21 cellular contexts compared by ENCODE assay signal in genomic region chr9:77152289-77152688, GRCh38. TPM values are rescaled to one million over a fixed set of nuclear protein-coding genes. Genes with fewer than 3 reads are reported as not detected.
DNase-seq lines count a peak whose midpoint lies in the region; ATAC-seq, FAIRE-seq and TF ChIP-seq lines count a peak whose summit lies in the region.
"Had no signal": no experiment of that assay in that cellular context is flagged by ENCODE, and none has a peak within 500 bp of the region (broad histone marks: within the 10 kb centered on the region; RNA-seq: fewer than 3 reads in every experiment).

No MANE protein-coding gene starts in this region.

- TF ChIP-seq EP300 in A549 (IDR thresholded peaks at IDR 0.05) (no peak), K562 (IDR thresholded peaks at IDR 0.05; ENCODE audit: low read length) (no peak)

- H3K9me3 Mint-ChIP-seq in MCF 10A (ENCODE audit: unreplicated experiment) = no peaks in the 10 kb centered on the region
- H3K9me3 Mint-ChIP-seq: CD4-positive, alpha-beta T cell; CD8-positive, alpha-beta T cell had no signal

- POLR2A ChIA-PET in MCF 10A (lab: Yijun Ruan, JAX) (interaction anchor here (0.6 to 2.1 kb wide), 3 partner anchors 12 to 339 kb away, joined by 3 to 9 read pairs (median 5); no protein-coding TSS in a partner anchor), A549 (lab: Yijun Ruan, JAX) (no interaction called here), K562 (lab: Yijun Ruan, JAX) (interaction anchor here (0.6 to 0.8 kb wide), 2 partner anchors 11 to 131 kb away, joined by 3 to 4 read pairs; no protein-coding TSS in a partner anchor)

- no peaks in the 10 kb centered on the region for H3K36me3 Mint-ChIP-seq in MCF 10A (ENCODE audit: insufficient read depth, unreplicated experiment)
- H3K36me3 Mint-ChIP-seq: CD14-positive monocyte; CD8-positive, alpha-beta T cell had no signal

- H3K9ac ChIP-seq in mammary epithelial cell (ENCODE audit: insufficient read depth, low read length) (no peak overlapping the region), K562 (ENCODE audit: insufficient read depth in 1 of 2, low read depth in 2 of 2, low read length in 2 of 2) (no peak overlapping the region)
- H3K9ac ChIP-seq: BLaER1 had no signal

- ATAC-seq in A549 (no peak), K562 (no peak), Right ventricle myocardium superior (ENCODE audit: poor library complexity) (no peak)
- ATAC-seq: CD8-positive, alpha-beta T cell had no signal

- intact Hi-C loops in mammary epithelial cell (cut with micrococcal nuclease) (no loop called here), MCF 10A (cut with micrococcal nuclease) (no loop called here), K562 (cut with micrococcal nuclease) (no loop called here), Right ventricle myocardium superior (cut with DNase I) (loop anchor here (5.0 kb wide), 1 partner anchor 340 kb away; no protein-coding TSS in a partner anchor)

- H3K27me3 Mint-ChIP-seq in MCF 10A (ENCODE audit: insufficient read depth, unreplicated experiment) = no peaks in the 10 kb centered on the region

- TF ChIP-seq RAD21 in A549 (conservative IDR thresholded peaks at IDR 0.05 in 1 of 2, IDR thresholded peaks at IDR 0.05 in 1 of 2) = no peak
- no peak for TF ChIP-seq RAD21 in K562 (CRISPR knock-in tag; conservative IDR thresholded peaks at IDR 0.05 in 1 of 2, IDR thresholded peaks at IDR 0.05 in 1 of 2)

- H3K27me3 ChIP-seq in mammary epithelial cell (ENCODE audit: insufficient read depth, low read length) (no peaks in the 10 kb centered on the region), K562 (ENCODE audit: control insufficient read depth in 2 of 2, insufficient read depth in 2 of 2, low read length in 2 of 2) (no peaks in the 10 kb centered on the region; a peak in 1 of 5 replicates)
- H3K27me3 ChIP-seq: BE2C, BLaER1 had no signal

- dilution Hi-C loops in mammary epithelial cell (cut with HindIII; ENCODE audit: low sequenced_read_pairs) = no loop called here

- no peaks in the 10 kb centered on the region for H3K9me1 ChIP-seq in K562 (ENCODE audit: control insufficient read depth, insufficient read depth, low read length)

- H3K27ac Mint-ChIP-seq in MCF 10A (ENCODE audit: low read depth, unreplicated experiment) = no peak overlapping the region
- H3K27ac Mint-ChIP-seq: CD14-positive monocyte; CD4-positive, alpha-beta T cell; CD8-positive, alpha-beta T cell had no signal

- WGBS in mammary epithelial cell (ENCODE audit: low coverage, missing lambda C conversion rate) = 54% methylated on average over 1 of the region's 1 CpG
- WGBS in A549 (ENCODE audit: missing lambda C conversion rate) = 8% methylated on average over 1 of the region's 1 CpG
- 0% methylated on average over 1 of the region's 1 CpG for WGBS in K562 (ENCODE audit: insufficient coverage, low coverage, missing lambda C conversion rate)

- no peak for TF ChIP-seq POLR2A in A549 (IDR thresholded peaks at IDR 0.05; ENCODE audit: low read length)
- no peak for TF ChIP-seq POLR2A in K562 (conservative IDR thresholded peaks at IDR 0.05)

- no peaks in the 10 kb centered on the region for H3K9me3 ChIP-seq in mammary epithelial cell (replicated peaks; ENCODE audit: insufficient read depth, low read length)
- H3K9me3 ChIP-seq in A549 = no peaks in the 10 kb centered on the region
- H3K9me3 ChIP-seq in K562 (replicated peaks; ENCODE audit: control insufficient read depth, insufficient read depth, low read depth, low read length) = no peaks in the 10 kb centered on the region
- H3K9me3 ChIP-seq: BE2C, BLaER1, Caco-2 had no signal

- no peaks in the 10 kb centered on the region for H4K20me1 ChIP-seq in mammary epithelial cell (ENCODE audit: insufficient read depth, low read length)
- no peaks in the 10 kb centered on the region for H4K20me1 ChIP-seq in K562 (replicated peaks; ENCODE audit: control insufficient read depth, insufficient read depth, low read length)
- H4K20me1 ChIP-seq: BLaER1 had no signal

- H3K4me3 ChIP-seq in mammary epithelial cell (replicated peaks in 1 of 3; ENCODE audit: insufficient read depth in 1 of 3, low read depth in 2 of 3, low read length in 3 of 3) (no peak overlapping the region), A549 (no peak overlapping the region), K562 (no peak overlapping the region)
- H3K4me3 ChIP-seq: BLaER1 had no signal

- H3K27ac ChIP-seq in mammary epithelial cell (ENCODE audit: insufficient read depth, low read depth, low read length) (no peak overlapping the region), A549 (no peak overlapping the region), K562 (ENCODE audit: extremely low read depth, low read depth, low read length) (no peak overlapping the region)
- H3K27ac ChIP-seq: 22Rv1, BLaER1 had no signal

- in situ Hi-C loops in mammary epithelial cell (cut with MboI; ENCODE audit: low sequenced_read_pairs in 2 of 2) (loop anchor here (10.0 to 25.0 kb wide), 3 partner anchors 127 to 715 kb away; no protein-coding TSS in a partner anchor), K562 (cut with MboI) (no loop called here)

- CTCF ChIA-PET in mammary epithelial cell (lab: Charles Lee; ENCODE audit: low non-redundant PET) (no interaction called here), MCF 10A (lab: Yijun Ruan, JAX) (interaction anchor here (0.6 to 8.3 kb wide), 10 partner anchors 14 to 1502 kb away, joined by 3 to 121 read pairs (median 4); no protein-coding TSS in a partner anchor), A549 (lab: Yijun Ruan, JAX) (interaction anchor here (0.6 to 5.8 kb wide), 7 partner anchors 10 to 638 kb away, joined by 3 to 34 read pairs (median 4); partner anchors contain the start of gene VPS13A), K562 (lab: Yijun Ruan, JAX; ENCODE audit: low intra/inter-chr PET ratio) (no interaction called here)

- H3K36me3 ChIP-seq in mammary epithelial cell (ENCODE audit: insufficient read depth, low read length) (no peaks in the 10 kb centered on the region), K562 (ENCODE audit: control insufficient read depth, insufficient read depth, low read length) (no peaks in the 10 kb centered on the region)
- H3K36me3 ChIP-seq: BE2C, BLaER1 had no signal

- H3K4me1 ChIP-seq in mammary epithelial cell (ENCODE audit: insufficient read depth, low read length) (peaks cover 6% of the 10 kb centered on the region), A549 (no peaks in the 10 kb centered on the region), K562 (replicated peaks in 1 of 2; ENCODE audit: control insufficient read depth in 2 of 2, insufficient read depth in 2 of 2, low read length in 2 of 2) (no peaks in the 10 kb centered on the region)
- H3K4me1 ChIP-seq: BE2C, BLaER1, Caco-2 had no signal

- H3K4me3 Mint-ChIP-seq in MCF 10A (ENCODE audit: unreplicated experiment) = no peak overlapping the region
- H3K4me3 Mint-ChIP-seq: CD14-positive monocyte; CD4-positive, alpha-beta T cell; CD8-positive, alpha-beta T cell had no signal

- H3K4me2 ChIP-seq in mammary epithelial cell (ENCODE audit: insufficient read depth, low read depth, low read length) (no peak overlapping the region), A549 (no peak overlapping the region), K562 (ENCODE audit: insufficient read depth, low read length) (no peak overlapping the region)
- H3K4me2 ChIP-seq: BLaER1 had no signal

- BruUV-seq in mammary epithelial cell (replicated peaks; lab: Mats Ljungman, UMichigan) (no TSS peak), MCF 10A (replicated peaks; lab: Mats Ljungman, UMichigan) (no TSS peak), K562 (replicated peaks; lab: Mats Ljungman, UMichigan) (no TSS peak)

- DNase-seq in mammary epithelial cell (no peak), MCF 10A (ENCODE audit: unreplicated experiment) (no peak), A549 (ENCODE audit: low read depth in 1 of 2, low spot score in 1 of 2) (no peak), K562 (ENCODE audit: extremely low read depth in 1 of 4, low spot score in 3 of 4) (no peak), Right ventricle myocardium superior (no peak)
- DNase-seq: ACHN; BE2C; C1 segment of cervical spinal cord; Caco-2; Calu3; CD4-positive, alpha-beta T cell; CD8-positive, alpha-beta T cell; DMS79 treated with DMSO at 0.1 percent for 48 hours; GF-D8 had no signal

- no peaks in the 10 kb centered on the region for H3K79me2 ChIP-seq in mammary epithelial cell (ENCODE audit: insufficient read depth, low read length)
- no peaks in the 10 kb centered on the region for H3K79me2 ChIP-seq in K562 (ENCODE audit: control insufficient read depth, insufficient read depth, low read length)

- no peak for TF ChIP-seq CTCF in mammary epithelial cell (conservative IDR thresholded peaks at IDR 0.05 in 1 of 2, IDR thresholded peaks at IDR 0.05 in 1 of 2; ENCODE audit: extremely low read depth in 1 of 2, insufficient read depth in 1 of 2, low read depth in 1 of 2, low read length in 2 of 2)
- no peak for TF ChIP-seq CTCF in MCF 10A (IDR thresholded peaks at IDR 0.05; ENCODE audit: unreplicated experiment)
- no peak for TF ChIP-seq CTCF in A549 (IDR thresholded peaks at IDR 0.05)
- TF ChIP-seq CTCF in K562 (IDR thresholded peaks at IDR 0.05 in 2 of 3, conservative IDR thresholded peaks at IDR 0.05 in 1 of 3; ENCODE audit: insufficient read depth in 2 of 3, low read depth in 1 of 3, low read length in 3 of 3) = no peak

- peaks cover 17% of the 10 kb centered on the region for H3K4me1 Mint-ChIP-seq in MCF 10A (ENCODE audit: insufficient read depth, unreplicated experiment)
- H3K4me1 Mint-ChIP-seq: CD14-positive monocyte had no signal

- FAIRE-seq in A549 (lab: Jason Lieb, UNC) (no peak), K562 (lab: Jason Lieb, UNC) (no peak)
- FAIRE-seq: D721Med, G401.6, GM12891, GM19239 had no signal

- peak overlapping the region; percentile 27 for H2AFZ ChIP-seq in mammary epithelial cell (ENCODE audit: low read depth, low read length)
- no peak overlapping the region for H2AFZ ChIP-seq in K562 (ENCODE audit: low read depth, low read length)

RNA-seq across cellular contexts. Expression of gene VPS13A, which starts 25.0 kb away (rescaled TPM):
- 10 to 100 TPM; 37.0 to 70.0 TPM for total RNA-seq in mammary epithelial cell
- polyA plus RNA-seq in mammary epithelial cell = 9.5 TPM
- 15.4 TPM for polyA minus RNA-seq in mammary epithelial cell
- total RNA-seq in MCF 10A (2022) = 23.5 and 29.6 TPM in 2 replicates
- 42.0 and 66.6 TPM in 2 replicates for polyA plus RNA-seq in A549 (2011; rRNA removed)
- 3.3 and 3.7 TPM in 2 replicates for polyA plus RNA-seq in A549 (2012; cell fraction: cytosol; rRNA removed)
- polyA plus RNA-seq in A549 (2012; cell fraction: nucleus; rRNA removed) = 6.1 and 12.3 TPM in 2 replicates
- 12.3 to 13.6 TPM (median 13.1 TPM) in 3 replicates for polyA plus RNA-seq in A549 (2017; fragmentation: RNase III; extraction: RNeasy Plus Mini Kit Qiagen cat#74134 plus additional on column Dnase treatment)
- polyA minus RNA-seq in A549 (2011; rRNA and poly(A)+ RNA removed) = 29.1 and 34.9 TPM in 2 replicates
- 27.5 and 173 TPM in 2 replicates for total RNA-seq in K562 (2011; cell fraction: chromatin; rRNA removed; ENCODE audit: low replicate concordance)
- 16.5 and 24.1 TPM in 2 replicates for total RNA-seq in K562 (2011; cell fraction: nucleolus; rRNA removed)
- 44.7 and 60.8 TPM in 2 replicates for total RNA-seq in K562 (2011; cell fraction: nucleoplasm; rRNA removed)
- total RNA-seq in K562 (2014; rRNA removed) = 11.0 and 12.2 TPM in 2 replicates
- 29.9 and 32.1 TPM in 2 replicates for total RNA-seq in K562 (2014; rRNA removed; fragmentation: Illumina TruSeq; extraction: Trizol)
- 24.0 and 26.8 TPM in 2 replicates for total RNA-seq in K562 (2015; rRNA removed; fragmentation: Illumina TruSeq; extraction: Trizol)
- total RNA-seq in K562 (2021) = 18.8 and 21.2 TPM in 2 replicates
- polyA plus RNA-seq in K562 (2011; rRNA removed) = 16.3 and 21.3 TPM in 2 replicates
- 1.8 and 3.9 TPM in 2 replicates for polyA plus RNA-seq in K562 (2011; cell fraction: cytosol; rRNA removed)
- 26.1 and 31.4 TPM in 2 replicates for polyA plus RNA-seq in K562 (2011; cell fraction: nucleus; rRNA removed)
- 7.4 and 10.1 TPM in 2 replicates for polyA plus RNA-seq in K562 (2012)
- polyA plus RNA-seq in K562 (2014; fragmentation: Illumina TruSeq; extraction: Trizol) = 11.0 and 14.7 TPM in 2 replicates
- 1 to 10 TPM; 5.6 to 6.3 TPM for polyA plus RNA-seq in K562 (2014; fragmentation: Nextera tagmentation; extraction: Ambion mirVana)
- polyA plus RNA-seq in K562 (2014; rRNA removed) = 11.6 and 12.3 TPM in 2 replicates
- polyA minus RNA-seq in K562 (2011; rRNA and poly(A)+ RNA removed) = 62.8 and 84.0 TPM in 2 replicates
- 17.3 and 22.0 TPM in 2 replicates for polyA minus RNA-seq in K562 (2011; cell fraction: cytosol; rRNA and poly(A)+ RNA removed)
- polyA minus RNA-seq in K562 (2011; cell fraction: nucleus; rRNA and poly(A)+ RNA removed) = 86.3 and 155 TPM in 2 replicates
- 35.0 TPM for total RNA-seq in Right ventricle myocardium superior

Comparison
In these comparisons a context has a peak if more than half of its experiments do, and no peak if none do; other contexts are left out.
1. CTCF ChIA-PET loops: an anchor here in MCF 10A (0.6 to 8.3 kb wide) and A549 (0.6 to 5.8 kb wide); none called in mammary epithelial cell and K562.